26 cellular contexts compared by ENCODE assay signal in the genomic region with DNA sequence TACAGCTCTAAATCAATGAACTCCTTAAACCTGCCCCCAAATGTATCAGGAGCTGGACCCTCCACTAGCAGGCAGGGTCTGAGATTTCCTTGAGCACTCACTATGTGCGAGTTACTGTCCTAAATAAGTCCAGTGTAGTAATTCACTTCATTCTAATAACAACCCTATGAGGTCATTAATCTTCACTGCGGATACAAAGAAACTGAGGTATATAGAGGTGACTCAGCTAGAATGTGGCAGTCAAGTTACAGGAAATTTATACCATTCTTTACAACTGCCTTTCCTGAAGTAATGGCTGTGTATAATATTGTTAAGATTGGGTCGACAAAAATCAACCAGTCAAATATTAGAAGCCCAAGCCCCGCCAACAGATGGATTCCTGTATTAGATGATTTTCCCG.
DNase-seq lines count a peak whose midpoint lies in the region; ATAC-seq and TF ChIP-seq lines count a peak whose summit lies in the region.
"Had no signal": no experiment of that assay in that cellular context is flagged by ENCODE, and none has a peak within 500 bp of the region (broad histone marks: within the 10 kb centered on the region; RNA-seq: fewer than 3 reads in every experiment).

No MANE protein-coding gene starts in this region.

- H3K4me1 ChIP-seq in foreskin keratinocyte (peaks cover 7% of the 10 kb centered on the region), skeletal muscle satellite cell (ENCODE audit: control insufficient read depth, insufficient read depth, low read length) (peaks cover 26% of the 10 kb centered on the region)
- H3K4me1 ChIP-seq: right lobe of liver had no signal

- no peaks in the 10 kb centered on the region for H3K36me3 ChIP-seq in skeletal muscle satellite cell (ENCODE audit: insufficient read depth, low read length)
- H3K36me3 ChIP-seq: neutrophil, right lobe of liver had no signal

- peak; percentile 48 for ATAC-seq in foreskin keratinocyte
- ATAC-seq in HG02798 (IDR thresholded peaks at IDR 0.05; ENCODE audit: poor library complexity, unreplicated experiment) = no peak
- no peak for ATAC-seq in activated CD8-positive, alpha-beta T cell treated with anti-CD3 and anti-CD28 coated beads for 36 hours
- no peak for ATAC-seq in stimulated activated naive CD8-positive, alpha-beta T cell treated with anti-CD3 and anti-CD28 coated beads, Interleukin-15, Interleukin-2, amounts not matched to agents 100 U/mL and 50 U/mL, for 24 hours
- ATAC-seq: right lobe of liver had no signal

- no peak overlapping the region for H3K4me3 Mint-ChIP-seq in activated CD8-positive, alpha-beta T cell treated with anti-CD3 and anti-CD28 coated beads for 36 hours
- H3K4me3 Mint-ChIP-seq: activated naive CD8-positive, alpha-beta T cell treated with anti-CD3 and anti-CD28 coated beads for 36 hours; naive B cell; stimulated activated naive B cell treated with anti-CD40 and anti-IgM and Interleukin-4, amounts not matched to agents 10 μg/mL and 1 μg/mL and 100 μg/mL, for 72 hours had no signal

- H3K27me3 ChIP-seq in foreskin keratinocyte (no peaks in the 10 kb centered on the region), skeletal muscle satellite cell (ENCODE audit: control insufficient read depth, insufficient read depth, low read length) (no peaks in the 10 kb centered on the region)
- H3K27me3 ChIP-seq: hepatocyte, neutrophil, right lobe of liver had no signal

- no peaks in the 10 kb centered on the region for H3K4me1 Mint-ChIP-seq in activated CD8-positive, alpha-beta T cell treated with anti-CD3 and anti-CD28 coated beads for 36 hours (ENCODE audit: low read depth)
- H3K4me1 Mint-ChIP-seq: activated naive CD8-positive, alpha-beta T cell treated with anti-CD3 and anti-CD28 coated beads for 36 hours; naive B cell; stimulated activated naive B cell treated with anti-CD40 and anti-IgM and Interleukin-4, amounts not matched to agents 10 μg/mL and 1 μg/mL and 100 μg/mL, for 72 hours had no signal

- no peaks in the 10 kb centered on the region for H3K9me3 Mint-ChIP-seq in activated CD8-positive, alpha-beta T cell treated with anti-CD3 and anti-CD28 coated beads for 36 hours
- H3K9me3 Mint-ChIP-seq: activated naive CD8-positive, alpha-beta T cell treated with anti-CD3 and anti-CD28 coated beads for 36 hours had no signal

- CTCF ChIA-PET in activated CD8-positive, alpha-beta T cell treated with anti-CD3 and anti-CD28 coated beads for 36 hours (lab: Charles Lee) = no interaction called here

- DNase-seq in HCEC 1CT (peak; percentile 13), astrocyte of the hippocampus (ENCODE audit: low read depth, low spot score) (peak; percentile 28), foreskin keratinocyte (peak; percentile 10 to 40), GOT3 (lab: John Stamatoyannopoulos, UW) (no peak)
- DNase-seq in activated CD8-positive, alpha-beta T cell treated with anti-CD3 and anti-CD28 coated beads for 36 hours = no peak
- DNase-seq in stimulated activated naive CD8-positive, alpha-beta T cell treated with anti-CD3 and anti-CD28 coated beads, Interleukin-15, Interleukin-2, amounts not matched to agents 100 U/mL and 50 U/mL, for 24 hours = no peak
- DNase-seq: activated effector memory CD4-positive, alpha-beta T cell treated with anti-CD3 and anti-CD28 coated beads, Interleukin-2, amount 50 U/mL, for 16 hours; activated naive CD8-positive, alpha-beta T cell treated with anti-CD3 and anti-CD28 coated beads for 36 hours; activated T-cell treated with anti-CD3 and anti-CD28 coated beads, Interleukin-2, amount 50 U/mL, for 1 hour; Caco-2; H7; KG1; naive B cell; NCI-H1417 treated with DMSO at 0.1 percent for 48 hours; NCI-H2081 treated with DMSO at 0.1 percent for 48 hours; right lobe of liver; stimulated activated naive B cell treated with anti-CD40 and anti-IgM and Interleukin-4, amounts not matched to agents 10 μg/mL and 1 μg/mL and 100 μg/mL, for 72 hours; T-helper 2 cell had no signal

- H3K4me2 ChIP-seq in skeletal muscle satellite cell (ENCODE audit: low read length) = peak overlapping the region; percentile 18
- H3K4me2 ChIP-seq: hepatocyte had no signal

- H3K27ac Mint-ChIP-seq in activated CD8-positive, alpha-beta T cell treated with anti-CD3 and anti-CD28 coated beads for 36 hours = no peak overlapping the region
- H3K27ac Mint-ChIP-seq: activated naive CD8-positive, alpha-beta T cell treated with anti-CD3 and anti-CD28 coated beads for 36 hours; naive B cell; progenitor cell of endocrine pancreas; stimulated activated naive B cell treated with anti-CD40 and anti-IgM and Interleukin-4, amounts not matched to agents 10 μg/mL and 1 μg/mL and 100 μg/mL, for 72 hours had no signal

- H3K27ac ChIP-seq in foreskin keratinocyte = peak overlapping the region; percentile 77
- H3K27ac ChIP-seq: C4-2B, hepatocyte, neutrophil, right lobe of liver, RWPE1, SK-N-MC had no signal

- H3K9me3 ChIP-seq in skeletal muscle satellite cell (replicated peaks; ENCODE audit: low read length) = no peaks in the 10 kb centered on the region
- H3K9me3 ChIP-seq: Caco-2, neutrophil, right lobe of liver had no signal

- no peak for TF ChIP-seq CTCF in foreskin keratinocyte (conservative IDR thresholded peaks at IDR 0.05)
- no peak for TF ChIP-seq CTCF in activated CD8-positive, alpha-beta T cell treated with anti-CD3 and anti-CD28 coated beads for 36 hours (IDR thresholded peaks at IDR 0.05)

- H3K36me3 Mint-ChIP-seq in activated CD8-positive, alpha-beta T cell treated with anti-CD3 and anti-CD28 coated beads for 36 hours (ENCODE audit: low read depth) = no peaks in the 10 kb centered on the region
- H3K36me3 Mint-ChIP-seq: activated naive CD8-positive, alpha-beta T cell treated with anti-CD3 and anti-CD28 coated beads for 36 hours; naive B cell; stimulated activated naive B cell treated with anti-CD40 and anti-IgM and Interleukin-4, amounts not matched to agents 10 μg/mL and 1 μg/mL and 100 μg/mL, for 72 hours had no signal

- no peaks in the 10 kb centered on the region for H3K27me3 Mint-ChIP-seq in activated CD8-positive, alpha-beta T cell treated with anti-CD3 and anti-CD28 coated beads for 36 hours
- H3K27me3 Mint-ChIP-seq: activated naive CD8-positive, alpha-beta T cell treated with anti-CD3 and anti-CD28 coated beads for 36 hours; naive B cell; progenitor cell of endocrine pancreas; stimulated activated naive B cell treated with anti-CD40 and anti-IgM and Interleukin-4, amounts not matched to agents 10 μg/mL and 1 μg/mL and 100 μg/mL, for 72 hours had no signal

- intact Hi-C loops in activated CD8-positive, alpha-beta T cell treated with anti-CD3 and anti-CD28 coated beads for 36 hours (cut with micrococcal nuclease) = no loop called here

- no peak overlapping the region for H3K9ac ChIP-seq in skeletal muscle satellite cell (ENCODE audit: low read depth, low read length)

- H3K4me3 ChIP-seq in skeletal muscle satellite cell (ENCODE audit: low read length) = no peak overlapping the region
- H3K4me3 ChIP-seq: hepatocyte, right lobe of liver, SK-N-MC had no signal

- POLR2A ChIA-PET in activated CD8-positive, alpha-beta T cell treated with anti-CD3 and anti-CD28 coated beads for 36 hours (lab: Charles Lee) = no interaction called here

Comparison
In these comparisons a context has a peak if more than half of its experiments do, and no peak if none do; other contexts are left out.
1. DNase-seq: peak in HCEC 1CT (single experiment), astrocyte of the hippocampus (single experiment) and foreskin keratinocyte (2 of 2); none in GOT3 (single experiment), activated CD8-positive, alpha-beta T cell treated with anti-CD3 and anti-CD28 coated beads for 36 hours (single experiment) and stimulated activated naive CD8-positive, alpha-beta T cell treated with anti-CD3 and anti-CD28 coated beads, Interleukin-15, Interleukin-2, amounts not matched to agents 100 U/mL and 50 U/mL, for 24 hours (single experiment).